Comparison of ENCODE assay signal across 11 cellular contexts in the genomic region with DNA sequence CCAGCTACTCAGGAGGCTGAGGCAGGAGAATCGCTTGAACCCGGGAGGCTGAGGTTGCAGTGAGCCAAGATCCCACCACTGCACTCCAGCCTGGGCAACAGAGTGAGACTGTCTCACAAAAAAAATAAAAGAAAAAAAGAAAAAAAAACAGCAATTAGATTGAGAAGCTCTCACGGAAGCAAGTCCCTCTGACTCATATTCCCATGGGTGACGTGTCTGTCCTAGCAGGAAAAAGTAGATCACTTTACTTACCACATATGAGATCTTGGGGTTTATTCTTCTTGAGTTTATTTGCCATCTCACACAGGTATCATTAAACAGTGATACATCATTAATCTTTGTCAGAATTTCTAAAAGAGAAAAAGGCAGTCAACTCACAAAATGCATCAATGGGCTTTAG.
DNase-seq lines count a peak whose midpoint lies in the region; ATAC-seq and TF ChIP-seq lines count a peak whose summit lies in the region.
"Had no signal": no experiment of that assay in that cellular context is flagged by ENCODE, and none has a peak within 500 bp of the region (broad histone marks: within the 10 kb centered on the region; RNA-seq: fewer than 3 reads in every experiment).

No MANE protein-coding gene starts in this region.

- BruUV-seq in A673 (replicated peaks; lab: Mats Ljungman, UMichigan), result no TSS peak

- no peaks in the 10 kb centered on the region for H3K36me3 ChIP-seq in A673 (ENCODE audit: insufficient read depth, low read length, poor library complexity, severe bottlenecking)

- no peaks in the 10 kb centered on the region for H3K4me1 ChIP-seq in A673 (ENCODE audit: insufficient read depth, low read length, poor library complexity, severe bottlenecking)
- H3K4me1 ChIP-seq in right cardiac atrium (ENCODE audit: control insufficient read depth, insufficient read depth, low read length), result no peaks in the 10 kb centered on the region

- intact Hi-C loops in A673 (cut with micrococcal nuclease; ENCODE audit: unreplicated experiment) (loop anchor here (5.0 kb wide), 1 partner anchor 220 kb away; the partner anchor contains the start of gene PTBP3), activated B cell treated with CpG ODN at 0.5 μM for 24 hours (cut with micrococcal nuclease) (no loop called here), right cardiac atrium (cut with DNase I) (no loop called here)

- no peak overlapping the region for H3K27ac Mint-ChIP-seq in activated B cell treated with CpG ODN at 0.5 μM for 24 hours

- no peak for TF ChIP-seq CTCF in A673 (conservative IDR thresholded peaks at IDR 0.05; ENCODE audit: low read depth, low read length)
- TF ChIP-seq CTCF in HFF-Myc (IDR thresholded peaks at IDR 0.05; ENCODE audit: low read depth, low read length, missing control alignments), result no peak
- TF ChIP-seq CTCF in activated B cell treated with CpG ODN at 0.5 μM for 24 hours (IDR thresholded peaks at IDR 0.05), result no peak

- H3K27me3 Mint-ChIP-seq in activated B cell treated with CpG ODN at 0.5 μM for 24 hours, result no peaks in the 10 kb centered on the region
- H3K27me3 Mint-ChIP-seq: central memory CD8-positive, alpha-beta T cell had no signal

- 60% methylated on average over 4 of the region's 4 CpGs for WGBS in right cardiac atrium

- CTCF ChIA-PET in A673 (lab: Charles Lee), result interaction anchor here (0.6 to 1.4 kb wide), 2 partner anchors 15 to 18 kb away, joined by 3 to 17 read pairs; no protein-coding TSS in a partner anchor
- CTCF ChIA-PET in activated B cell treated with CpG ODN at 0.5 μM for 24 hours (lab: Charles Lee), result interaction anchor here (0.7 to 1.7 kb wide), 8 partner anchors 9 to 733 kb away, joined by 3 to 8 read pairs (median 4); no protein-coding TSS in a partner anchor

- H3K4me3 Mint-ChIP-seq in activated B cell treated with CpG ODN at 0.5 μM for 24 hours, result no peak overlapping the region
- H3K4me3 Mint-ChIP-seq: central memory CD8-positive, alpha-beta T cell had no signal

- H3K9me3 ChIP-seq in A673 (ENCODE audit: low read depth, low read length, poor library complexity, severe bottlenecking) (no peaks in the 10 kb centered on the region), right cardiac atrium (ENCODE audit: control insufficient read depth, low read length) (no peaks in the 10 kb centered on the region)
- H3K9me3 ChIP-seq: neutrophil had no signal

- H3K4me3 ChIP-seq in A673 (ENCODE audit: low read depth, low read length, poor library complexity, severe bottlenecking), result no peak overlapping the region
- no peak overlapping the region for H3K4me3 ChIP-seq in HFF-Myc (replicated peaks; ENCODE audit: low read depth, low read length)
- H3K4me3 ChIP-seq in right cardiac atrium (ENCODE audit: low read length), result no peak overlapping the region

- H3K27me3 ChIP-seq in A673 (replicated peaks; ENCODE audit: insufficient read depth, low read depth, low read length, poor library complexity) (no peaks in the 10 kb centered on the region), right cardiac atrium (ENCODE audit: control insufficient read depth, insufficient read depth) (no peaks in the 10 kb centered on the region)
- H3K27me3 ChIP-seq: neutrophil had no signal

- POLR2A ChIA-PET in A673 (lab: Charles Lee; ENCODE audit: low non-redundant PET) (no interaction called here), activated B cell treated with CpG ODN at 0.5 μM for 24 hours (lab: Charles Lee) (no interaction called here)

- no peak overlapping the region for H3K27ac ChIP-seq in A673 (ENCODE audit: low read depth, low read length, poor library complexity, severe bottlenecking)
- no peak overlapping the region for H3K27ac ChIP-seq in right cardiac atrium (ENCODE audit: low read length)
- H3K27ac ChIP-seq: neutrophil had no signal

- H3K9me3 Mint-ChIP-seq in activated B cell treated with CpG ODN at 0.5 μM for 24 hours, result no peaks in the 10 kb centered on the region
- H3K9me3 Mint-ChIP-seq: central memory CD8-positive, alpha-beta T cell had no signal

- H3K36me3 Mint-ChIP-seq in activated B cell treated with CpG ODN at 0.5 μM for 24 hours (ENCODE audit: low read depth), result no peaks in the 10 kb centered on the region

- ATAC-seq in activated B cell treated with CpG ODN at 0.5 μM for 24 hours (ENCODE audit: low read depth) (peak; percentile 42), HG03354 (IDR thresholded peaks at IDR 0.05; ENCODE audit: poor library complexity, severe bottlenecking, unreplicated experiment) (no peak), GM21529 (IDR thresholded peaks at IDR 0.05; ENCODE audit: unreplicated experiment) (no peak), right cardiac atrium (no peak)

- DNase-seq in A673 (ENCODE audit: low spot score) (peak; percentile 82), HFF-Myc (ENCODE audit: extremely low read depth, low read depth) (peak; percentile 56), activated B cell treated with CpG ODN at 0.5 μM for 24 hours (no peak), foreskin melanocyte (peak; percentile 21), right cardiac atrium (no peak), NCI-H1417 treated with DMSO at 0.1 percent for 48 hours (lab: John Stamatoyannopoulos, UW) (no peak)
- DNase-seq: activated T-cell treated with anti-CD3 and anti-CD28 coated beads for 4 hours had no signal

- H3K4me1 Mint-ChIP-seq in activated B cell treated with CpG ODN at 0.5 μM for 24 hours, result peaks cover 48% of the 10 kb centered on the region
- H3K4me1 Mint-ChIP-seq: central memory CD8-positive, alpha-beta T cell had no signal

Comparison
In these comparisons a context has a peak if more than half of its experiments do, and no peak if none do; other contexts are left out.
1. DNase-seq: peak in A673 (single experiment), HFF-Myc (single experiment) and foreskin melanocyte (single experiment); none in activated B cell treated with CpG ODN at 0.5 μM for 24 hours (single experiment), right cardiac atrium (0 of 3) and NCI-H1417 treated with DMSO at 0.1 percent for 48 hours (single experiment).